ENCODE assay signal across 15 cellular contexts in genomic region chr4:96170198-96170597, GRCh38.
DNase-seq lines count a peak whose midpoint lies in the region; ATAC-seq and TF ChIP-seq lines count a peak whose summit lies in the region.
"Had no signal": no experiment of that assay in that cellular context is flagged by ENCODE, and none has a peak within 500 bp of the region (broad histone marks: within the 10 kb centered on the region; RNA-seq: fewer than 3 reads in every experiment).

No MANE protein-coding gene starts in this region.

- no peaks in the 10 kb centered on the region for H3K9me3 Mint-ChIP-seq in MCF 10A (ENCODE audit: unreplicated experiment)
- H3K9me3 Mint-ChIP-seq in chondrocyte (ENCODE audit: low read depth): no peaks in the 10 kb centered on the region
- H3K9me3 Mint-ChIP-seq: activated T-cell treated with anti-CD3 and anti-CD28 coated beads, Interleukin-2, amount 50 U/mL, for 4 hours had no signal

- intact Hi-C loops in MCF 10A (cut with micrococcal nuclease) (no loop called here), breast epithelium (cut with DNase I; ENCODE audit: low total_unique reads) (no loop called here), spleen (cut with DNase I; ENCODE audit: low total_unique reads) (no loop called here), lower leg skin (cut with DNase I; ENCODE audit: low total_unique reads) (no loop called here)

- CTCF ChIA-PET in MCF 10A (lab: Yijun Ruan, JAX): interaction anchor here (1.1 kb wide), 1 partner anchor 19 kb away, joined by 3 read pairs; no protein-coding TSS in a partner anchor

- H3K27ac ChIP-seq in breast epithelium (no peak overlapping the region), MM.1S (ENCODE audit: low read length) (no peak overlapping the region), spleen (no peak overlapping the region)
- H3K27ac ChIP-seq: parathyroid adenoma, upper lobe of right lung had no signal

- H3K27ac Mint-ChIP-seq in MCF 10A (ENCODE audit: low read depth, unreplicated experiment) (no peak overlapping the region), chondrocyte (ENCODE audit: unreplicated experiment) (no peak overlapping the region)

- H3K27me3 Mint-ChIP-seq in MCF 10A (ENCODE audit: insufficient read depth, unreplicated experiment) (no peaks in the 10 kb centered on the region), chondrocyte (ENCODE audit: low read depth) (no peaks in the 10 kb centered on the region)

- no peak for ATAC-seq in GM21390 (IDR thresholded peaks at IDR 0.05; ENCODE audit: unreplicated experiment)
- ATAC-seq: activated T-cell treated with anti-CD3 and anti-CD28 coated beads, Interleukin-2, amount 50 U/mL, for 4 hours; upper lobe of right lung had no signal

- H3K9me3 ChIP-seq in breast epithelium (no peaks in the 10 kb centered on the region), MM.1S (replicated peaks; ENCODE audit: insufficient read depth, low read length) (no peaks in the 10 kb centered on the region), spleen (peaks cover 0 to 7% (median 3%) of the 10 kb centered on the region in 8 donors)
- H3K9me3 ChIP-seq: upper lobe of right lung had no signal

- no peak for TF ChIP-seq POLR2A in breast epithelium (IDR thresholded peaks at IDR 0.05)
- no peak for TF ChIP-seq POLR2A in spleen (IDR thresholded peaks at IDR 0.05)
- no peak for TF ChIP-seq POLR2A in lower leg skin (IDR thresholded peaks at IDR 0.05)

- H3K4me3 ChIP-seq in breast epithelium (no peak overlapping the region), MM.1S (ENCODE audit: low read length) (no peak overlapping the region), spleen (no peak overlapping the region), lower leg skin (ENCODE audit: low read depth, poor library complexity, severe bottlenecking) (no peak overlapping the region)
- H3K4me3 ChIP-seq: upper lobe of right lung had no signal

- no peaks in the 10 kb centered on the region for H3K36me3 Mint-ChIP-seq in MCF 10A (ENCODE audit: insufficient read depth, unreplicated experiment)
- no peaks in the 10 kb centered on the region for H3K36me3 Mint-ChIP-seq in chondrocyte (ENCODE audit: low read depth)

- no peaks in the 10 kb centered on the region for H3K27me3 ChIP-seq in breast epithelium
- H3K27me3 ChIP-seq in MM.1S (replicated peaks; ENCODE audit: insufficient read depth, low read length): no peaks in the 10 kb centered on the region
- no peaks in the 10 kb centered on the region for H3K27me3 ChIP-seq in spleen (replicated peaks in 1 of 7)
- H3K27me3 ChIP-seq: upper lobe of right lung had no signal

- POLR2A ChIA-PET in MCF 10A (lab: Yijun Ruan, JAX): no interaction called here

- no peak overlapping the region for H3K4me2 ChIP-seq in MM.1S (ENCODE audit: low read depth, low read length)

- TF ChIP-seq CTCF in MCF 10A (IDR thresholded peaks at IDR 0.05; ENCODE audit: unreplicated experiment): peak; percentile 6
- no peak for TF ChIP-seq CTCF in breast epithelium (IDR thresholded peaks at IDR 0.05)
- TF ChIP-seq CTCF in MM.1S (IDR thresholded peaks at IDR 0.05; ENCODE audit: low read length): peak; percentile 9; the same call in 1 of the 2 replicates
- peak; percentile 33 for TF ChIP-seq CTCF in chondrocyte (IDR thresholded peaks at IDR 0.05)
- TF ChIP-seq CTCF in spleen (IDR thresholded peaks at IDR 0.05 in 8 of 11, conservative IDR thresholded peaks at IDR 0.05 in 3 of 11): no peak
- no peak for TF ChIP-seq CTCF in lower leg skin (IDR thresholded peaks at IDR 0.05)

- BruUV-seq in MCF 10A (replicated peaks; lab: Mats Ljungman, UMichigan): no TSS peak

- H3K9ac ChIP-seq in MM.1S (ENCODE audit: low read length): no peak overlapping the region
- H3K9ac ChIP-seq: parathyroid adenoma had no signal

- no peaks in the 10 kb centered on the region for H3K79me2 ChIP-seq in MM.1S (ENCODE audit: low read length)
- H3K79me2 ChIP-seq: parathyroid adenoma had no signal

- DNase-seq in MCF 10A (ENCODE audit: unreplicated experiment): no peak
- no peak for DNase-seq in breast epithelium (ENCODE audit: low spot score in 2 of 2)
- no peak for DNase-seq in MM.1S
- peak; percentile 69 for DNase-seq in chondrocyte (ENCODE audit: low spot score)
- DNase-seq in spleen: peak; percentile 49
- DNase-seq in lower leg skin (ENCODE audit: low spot score in 2 of 2): no peak
- no peak for DNase-seq in effector CD8-positive, alpha-beta T cell (lab: John Stamatoyannopoulos, UW)
- DNase-seq: activated CD4-positive, alpha-beta T cell treated with anti-CD3 and anti-CD28 coated beads for 1 hour; activated T-cell treated with anti-CD3 and anti-CD28 coated beads, Interleukin-2, amount 50 U/mL, for 4 hours; KBM-7; midbrain; NCI-H2171 treated with DMSO at 0.1 percent for 48 hours; upper lobe of right lung had no signal

- WGBS in spleen, 5 donors: 93 to 97% (median 93%) methylated on average over 14 of the region's 14 CpGs
- 96% methylated on average over 14 of the region's 14 CpGs for WGBS in lower leg skin, 2 donors

- H4K20me1 ChIP-seq in MM.1S (ENCODE audit: insufficient read depth, low read length): no peaks in the 10 kb centered on the region

- H3K4me3 Mint-ChIP-seq in MCF 10A (ENCODE audit: unreplicated experiment) (no peak overlapping the region), chondrocyte (ENCODE audit: unreplicated experiment) (no peak overlapping the region)
- H3K4me3 Mint-ChIP-seq: activated T-cell treated with anti-CD3 and anti-CD28 coated beads, Interleukin-2, amount 50 U/mL, for 4 hours had no signal

- no peaks in the 10 kb centered on the region for H3K9me2 ChIP-seq in MM.1S (replicated peaks; ENCODE audit: insufficient read depth, low read length)

- peaks cover 9% of the 10 kb centered on the region for H3K4me1 Mint-ChIP-seq in MCF 10A (ENCODE audit: insufficient read depth, unreplicated experiment)
- peaks cover 8% of the 10 kb centered on the region for H3K4me1 Mint-ChIP-seq in chondrocyte (ENCODE audit: low read depth)

- H3K4me1 ChIP-seq in breast epithelium (no peaks in the 10 kb centered on the region), MM.1S (ENCODE audit: low read length) (no peaks in the 10 kb centered on the region), spleen (no peaks in the 10 kb centered on the region)
- H3K4me1 ChIP-seq: parathyroid adenoma, upper lobe of right lung had no signal

- H3F3A ChIP-seq in MM.1S (ENCODE audit: insufficient read depth, low read length): no peaks in the 10 kb centered on the region

- no peak overlapping the region for H2AFZ ChIP-seq in MM.1S (ENCODE audit: low read length)
- H2AFZ ChIP-seq: parathyroid adenoma had no signal

- H3K36me3 ChIP-seq in breast epithelium (no peaks in the 10 kb centered on the region), MM.1S (replicated peaks; ENCODE audit: insufficient read depth, low read length) (no peaks in the 10 kb centered on the region), spleen (no peaks in the 10 kb centered on the region)
- H3K36me3 ChIP-seq: upper lobe of right lung had no signal

Comparison
In these comparisons a context has a peak if more than half of its experiments do, and no peak if none do; other contexts are left out.
1. CTCF ChIP-seq: peak in MCF 10A (single experiment), MM.1S (single experiment) and chondrocyte (single experiment); none in breast epithelium (0 of 3), spleen (0 of 11) and lower leg skin (0 of 3).
2. DNase-seq: peak in chondrocyte (single experiment) and spleen (single experiment); none in MCF 10A (single experiment), breast epithelium (0 of 2), MM.1S (single experiment), lower leg skin (0 of 2) and effector CD8-positive, alpha-beta T cell (single experiment).